ENCODE assay signal across 1 cellular context in genomic region chr3:44509393-44509921, GRCh38.
TF ChIP-seq lines count a peak whose summit lies in the region.

No MANE protein-coding gene starts in this region.

TF ChIP-seq in GM12878, 131 proteins besides CTCF, POLR2A, EP300 and RAD21 (continued from another document):
- TF ChIP-seq, protein P1, sequence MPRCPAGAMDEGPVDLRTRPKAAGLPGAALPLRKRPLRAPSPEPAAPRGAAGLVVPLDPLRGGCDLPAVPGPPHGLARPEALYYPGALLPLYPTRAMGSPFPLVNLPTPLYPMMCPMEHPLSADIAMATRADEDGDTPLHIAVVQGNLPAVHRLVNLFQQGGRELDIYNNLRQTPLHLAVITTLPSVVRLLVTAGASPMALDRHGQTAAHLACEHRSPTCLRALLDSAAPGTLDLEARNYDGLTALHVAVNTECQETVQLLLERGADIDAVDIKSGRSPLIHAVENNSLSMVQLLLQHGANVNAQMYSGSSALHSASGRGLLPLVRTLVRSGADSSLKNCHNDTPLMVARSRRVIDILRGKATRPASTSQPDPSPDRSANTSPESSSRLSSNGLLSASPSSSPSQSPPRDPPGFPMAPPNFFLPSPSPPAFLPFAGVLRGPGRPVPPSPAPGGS (IDR thresholded peaks at IDR 0.05; ENCODE audit: borderline replicate concordance, insufficient read depth, low read depth, low read length, poor library complexity, severe bottlenecking), result no peak
- TF ChIP-seq NFIC (IDR thresholded peaks at IDR 0.05; ENCODE audit: low read depth, low read length) (no peak), MTA3 (IDR thresholded peaks at IDR 0.05; ENCODE audit: borderline replicate concordance, low read length) (no peak), TBL1XR1 (IDR thresholded peaks at IDR 0.05; ENCODE audit: low read depth, low read length) (no peak)
TF ChIP-seq in GM12878: peak in this region for 0.
